Comparison of ENCODE assay signal across 8 cellular contexts in genomic region chr1:2554621-2555387, GRCh38. TPM values are rescaled to one million over a fixed set of nuclear protein-coding genes. Genes with fewer than 3 reads are reported as not detected.
DNase-seq lines count a peak whose midpoint lies in the region; ATAC-seq, FAIRE-seq and TF ChIP-seq lines count a peak whose summit lies in the region.

No MANE protein-coding gene starts in this region.

- H3K4me3 Mint-ChIP-seq in activated B cell treated with CpG ODN at 0.5 μM for 24 hours (peak overlapping the region; percentile 95), glutamatergic neuron (ENCODE audit: unreplicated experiment) (no peak overlapping the region)

- H3K56ac ChIP-seq in H1 (replicated peaks; ENCODE audit: insufficient read length, low read depth, low read length): no peak overlapping the region

- POLR2A ChIA-PET in activated B cell treated with CpG ODN at 0.5 μM for 24 hours (lab: Charles Lee) (interaction anchor here (1.1 to 5.6 kb wide), 5 partner anchors 8 to 360 kb away, joined by 3 to 224 read pairs (median 74); partner anchors contain the start of genes FAAP20 and PRXL2B), H1 (lab: Charles Lee; ENCODE audit: partially characterized antibody) (no interaction called here)

- no peak overlapping the region for H3K14ac ChIP-seq in H1 (ENCODE audit: insufficient read length)

- 83% methylated on average over 11 of the region's 19 CpGs; no CpG with 5 or more reads in 1 of the 2 experiments for WGBS in H1 (ENCODE audit: extremely low coverage in 1 of 2, insufficient coverage in 1 of 2, insufficient read length in 1 of 2, insufficient replicate concordance in 2 of 2, low coverage in 1 of 2, low lambda C conversion rate in 2 of 2, missing lambda C conversion rate in 1 of 2), 2 experiments

- H4K8ac ChIP-seq in H1 (ENCODE audit: extremely low read depth, insufficient read depth, low read length): 0 out of 2 replicates have a peak overlapping the region, but pooled peaks have one; percentile 25

- H3K27ac Mint-ChIP-seq in activated B cell treated with CpG ODN at 0.5 μM for 24 hours: peak overlapping the region; percentile 96
- H3K27ac Mint-ChIP-seq in glutamatergic neuron (ENCODE audit: unreplicated experiment): no peak overlapping the region

- ATAC-seq in activated B cell treated with CpG ODN at 0.5 μM for 24 hours (ENCODE audit: low read depth): peak; percentile 15

- peaks cover 0 to 6% (median 0%) of the 10 kb centered on the region in 4 experiments; a peak in 2 of 7 replicates for H3K4me1 ChIP-seq in H1 (replicated peaks in 1 of 4; ENCODE audit: control insufficient read depth in 3 of 4, insufficient read depth in 4 of 4, low read length in 3 of 4)

- peak; percentile 70 to 77 for TF ChIP-seq RAD21 in H1 (IDR thresholded peaks at IDR 0.05 in 1 of 2, conservative IDR thresholded peaks at IDR 0.05 in 1 of 2; ENCODE audit: low read depth in 2 of 2, low read length in 2 of 2)

- H3K4me2 ChIP-seq in H1 (ENCODE audit: insufficient read depth in 1 of 2, low read depth in 2 of 2, low read length in 2 of 2): no peak overlapping the region

- H4K91ac ChIP-seq in H1 (replicated peaks; ENCODE audit: insufficient read length, low read length): no peak overlapping the region

- no peaks in the 10 kb centered on the region for H3K36me3 ChIP-seq in H1 (ENCODE audit: control insufficient read depth in 2 of 4, insufficient read depth in 4 of 4, low read length in 3 of 4)

- CTCF ChIA-PET in activated B cell treated with CpG ODN at 0.5 μM for 24 hours (lab: Charles Lee) (interaction anchor here (1.0 to 2.9 kb wide), 4 partner anchors 23 to 360 kb away, joined by 3 to 39 read pairs (median 7); partner anchors contain the start of genes FAAP20 and PRXL2B), H1 (lab: Charles Lee; ENCODE audit: partially characterized antibody) (interaction anchor here (1.4 kb wide), 1 partner anchor 862 kb away, joined by 3 read pairs; no protein-coding TSS in a partner anchor)

- no peak overlapping the region for H2BK5ac ChIP-seq in H1 (ENCODE audit: low read depth, low read length)

- no peak overlapping the region for H3K23ac ChIP-seq in H1 (ENCODE audit: insufficient read length)

- H2BK20ac ChIP-seq in H1 (ENCODE audit: low read length): no peak overlapping the region

- intact Hi-C loops in activated B cell treated with CpG ODN at 0.5 μM for 24 hours (cut with micrococcal nuclease): loop anchor here (1.0 kb wide), 1 partner anchor 88 kb away; no protein-coding TSS in a partner anchor

- no peaks in the 10 kb centered on the region for H3K27me3 ChIP-seq in H1 (replicated peaks in 1 of 4; ENCODE audit: control insufficient read depth in 3 of 4, extremely low read depth in 1 of 4, insufficient read depth in 3 of 4, low read length in 3 of 4)

- H3K79me2 ChIP-seq in H1 (ENCODE audit: control insufficient read depth in 1 of 2, insufficient read depth in 2 of 2, low read length in 2 of 2): no peaks in the 10 kb centered on the region

- H3K4me3 ChIP-seq in H1 (ENCODE audit: extremely low read depth in 1 of 4, insufficient read depth in 2 of 4, low read depth in 3 of 4, low read length in 4 of 4) (no peak overlapping the region), retinal pigment epithelial cell (ENCODE audit: low read length) (no peak overlapping the region)

- H3K27ac ChIP-seq in H1 (ENCODE audit: low read depth, low read length): no peak overlapping the region

- no peak overlapping the region for H2BK120ac ChIP-seq in H1 (replicated peaks; ENCODE audit: low read depth, low read length)

- no peak overlapping the region for H2BK12ac ChIP-seq in H1 (ENCODE audit: low read depth, low read length)

- H3K9ac ChIP-seq in H1 (replicated peaks in 1 of 4; ENCODE audit: extremely low read depth in 1 of 4, low read depth in 3 of 4, low read length in 3 of 4): no peak overlapping the region

- H3K79me1 ChIP-seq in H1 (ENCODE audit: low read depth, low read length): no peaks in the 10 kb centered on the region

- H3K23me2 ChIP-seq in H1 (ENCODE audit: low read depth, low read length): no peaks in the 10 kb centered on the region

- H3K4me1 Mint-ChIP-seq in activated B cell treated with CpG ODN at 0.5 μM for 24 hours (peaks cover 62% of the 10 kb centered on the region), glutamatergic neuron (ENCODE audit: low read depth, unreplicated experiment) (peaks cover 18% of the 10 kb centered on the region)

- no peaks in the 10 kb centered on the region; a peak in 1 of 4 replicates for H3K9me3 ChIP-seq in H1 (ENCODE audit: insufficient read depth in 2 of 2, low read depth in 1 of 2, low read length in 1 of 2)

- H3K27me3 Mint-ChIP-seq in activated B cell treated with CpG ODN at 0.5 μM for 24 hours: no peaks in the 10 kb centered on the region
- H3K27me3 Mint-ChIP-seq in glutamatergic neuron (ENCODE audit: unreplicated experiment): peaks cover 5% of the 10 kb centered on the region

- DNase-seq in NCI-H524 (lab: John Stamatoyannopoulos, UW) (peak; percentile 16 to 49), NCI-H524 treated with DMSO at 0.1 percent for 48 hours (lab: John Stamatoyannopoulos, UW) (no peak), activated B cell treated with CpG ODN at 0.5 μM for 24 hours (peak; percentile 50), H1 (ENCODE audit: low read depth in 1 of 2, low spot score in 2 of 2) (no peak), retinal pigment epithelial cell (ENCODE audit: low read depth) (no peak), COLO829 (ENCODE audit: low spot score) (no peak), glutamatergic neuron (no peak), H54 (ENCODE audit: insufficient read length, low spot score) (no peak)

- no peak overlapping the region; the same call in 1 of the 2 replicates for H3K18ac ChIP-seq in H1 (ENCODE audit: extremely low read depth, low read length)

- H3K9me3 Mint-ChIP-seq in activated B cell treated with CpG ODN at 0.5 μM for 24 hours: no peaks in the 10 kb centered on the region
- H3K9me3 Mint-ChIP-seq in glutamatergic neuron (ENCODE audit: unreplicated experiment): no peaks in the 10 kb centered on the region

- H3K36me3 Mint-ChIP-seq in activated B cell treated with CpG ODN at 0.5 μM for 24 hours (ENCODE audit: low read depth): peaks cover 18% of the 10 kb centered on the region
- no peaks in the 10 kb centered on the region for H3K36me3 Mint-ChIP-seq in glutamatergic neuron (ENCODE audit: unreplicated experiment)

- TF ChIP-seq CTCF in activated B cell treated with CpG ODN at 0.5 μM for 24 hours (IDR thresholded peaks at IDR 0.05): no peak
- peak in 2 of 3 experiments; percentile 58 to 80; a peak in 3 of 4 replicates for TF ChIP-seq CTCF in H1 (IDR thresholded peaks at IDR 0.05; ENCODE audit: control extremely low read depth in 1 of 3, insufficient read depth in 1 of 3, low read depth in 1 of 3, low read length in 3 of 3)
- TF ChIP-seq CTCF in retinal pigment epithelial cell (conservative IDR thresholded peaks at IDR 0.05; ENCODE audit: low read depth, low read length): peak; percentile 73
- no peak for TF ChIP-seq CTCF in glutamatergic neuron (IDR thresholded peaks at IDR 0.05; ENCODE audit: partially characterized antibody, unreplicated experiment)

- FAIRE-seq in H1 (lab: Jason Lieb, UNC): no peak
- FAIRE-seq in H54 (lab: Jason Lieb, UNC): no peak

- no peak overlapping the region for H2AFZ ChIP-seq in H1 (ENCODE audit: low read length)

- H2BK15ac ChIP-seq in H1 (ENCODE audit: low read length): no peak overlapping the region; the same call in 1 of the 2 replicates

- no peaks in the 10 kb centered on the region for H4K20me1 ChIP-seq in H1 (replicated peaks in 1 of 2; ENCODE audit: control insufficient read depth in 1 of 2, insufficient read depth in 2 of 2, low read length in 2 of 2)

- no peak overlapping the region for H4K5ac ChIP-seq in H1 (ENCODE audit: insufficient read length, low read depth, low read length)

- H2AK5ac ChIP-seq in H1 (ENCODE audit: low read depth, low read length): no peak overlapping the region

- TF ChIP-seq POLR2A in H1 (IDR thresholded peaks at IDR 0.05; ENCODE audit: control extremely low read depth in 1 of 2, low read depth in 2 of 2, low read length in 2 of 2) (no peak), H54 (IDR thresholded peaks at IDR 0.05; ENCODE audit: low read depth, low read length) (no peak)

- no peak for TF ChIP-seq EP300 in H1 (IDR thresholded peaks at IDR 0.05; ENCODE audit: borderline replicate concordance in 1 of 2, low read depth in 2 of 2, low read length in 2 of 2)

- no peak overlapping the region for H3K4ac ChIP-seq in H1 (replicated peaks; ENCODE audit: insufficient read length, low read depth, low read length)

RNA-seq across cellular contexts. Expression of gene TNFRSF14, which starts 1.4 kb away (rescaled TPM):
- total RNA-seq in activated B cell treated with CpG ODN at 0.5 μM for 24 hours (140 and 148 TPM in 2 replicates), glutamatergic neuron (ENCODE audit: unreplicated experiment) (1.2 TPM)
- 0.50 and 0.65 TPM in 2 replicates for total RNA-seq in H1 (2021; fragmentation: NEBNext Ultra II Directional; extraction: Animal tissue kit (Norgen Biotek cat#: 25700))
- polyA plus RNA-seq in H1 (2011; rRNA removed): 0.13 and 0.36 TPM in 2 replicates
- 0.43 TPM for polyA plus RNA-seq in H1 (2011; cell fraction: cytosol; rRNA removed)
- polyA plus RNA-seq in H1 (2011; cell fraction: nucleus; rRNA removed): 1.1 TPM
- 0.17 to 0.35 TPM (median 0.24 TPM) in 3 of 4 replicates, not detected in the other for polyA plus RNA-seq in H1 (2012, experiment 1 of 2)
- not detected for polyA plus RNA-seq in H1 (2012, experiment 2 of 2)
- 0.08 TPM for polyA plus RNA-seq in H1 (2013, experiment 1 of 2)
- 0.09 TPM for polyA plus RNA-seq in H1 (2013, experiment 2 of 2)
- polyA minus RNA-seq in H1 (2011; rRNA and poly(A)+ RNA removed): 0.22 and 0.32 TPM in 2 replicates
- not detected for polyA minus RNA-seq in H1 (2011; cell fraction: cytosol; rRNA and poly(A)+ RNA removed)
- polyA minus RNA-seq in H1 (2011; cell fraction: nucleus; rRNA and poly(A)+ RNA removed): 1.5 TPM

RNA-seq across cellular contexts. Expression of gene HES5, which starts 24.7 kb away (rescaled TPM):
- not detected in 2 replicates for total RNA-seq in activated B cell treated with CpG ODN at 0.5 μM for 24 hours
- 0.22 and 0.25 TPM in 2 replicates for total RNA-seq in H1 (2021; fragmentation: NEBNext Ultra II Directional; extraction: Animal tissue kit (Norgen Biotek cat#: 25700))
- polyA plus RNA-seq in H1 (2011; rRNA removed): 0.08 TPM in 1 of 2 replicates, not detected in the other
- polyA plus RNA-seq in H1 (2011; cell fraction: cytosol; rRNA removed): 0.05 TPM
- polyA plus RNA-seq in H1 (2011; cell fraction: nucleus; rRNA removed): 0.17 TPM
- polyA plus RNA-seq in H1 (2012, experiment 1 of 2): 0.13 to 0.29 TPM in 2 of 4 replicates, not detected in the others
- 0.13 TPM for polyA plus RNA-seq in H1 (2012, experiment 2 of 2)
- 0.04 TPM for polyA plus RNA-seq in H1 (2013, experiment 1 of 2)
- polyA plus RNA-seq in H1 (2013, experiment 2 of 2): 0.04 TPM
- 0.28 TPM in 1 of 2 replicates, not detected in the other for polyA minus RNA-seq in H1 (2011; rRNA and poly(A)+ RNA removed)
- polyA minus RNA-seq in H1 (2011; cell fraction: cytosol; rRNA and poly(A)+ RNA removed): not detected
- not detected for polyA minus RNA-seq in H1 (2011; cell fraction: nucleus; rRNA and poly(A)+ RNA removed)
- 21.2 TPM for total RNA-seq in glutamatergic neuron (ENCODE audit: unreplicated experiment)

RNA-seq across cellular contexts. Expression of gene PANK4, which starts 28.4 kb away (rescaled TPM):
- 43.1 and 54.0 TPM in 2 replicates for total RNA-seq in activated B cell treated with CpG ODN at 0.5 μM for 24 hours
- total RNA-seq in H1 (2021; fragmentation: NEBNext Ultra II Directional; extraction: Animal tissue kit (Norgen Biotek cat#: 25700)): 29.7 and 35.4 TPM in 2 replicates
- 20.1 and 24.4 TPM in 2 replicates for polyA plus RNA-seq in H1 (2011; rRNA removed)
- polyA plus RNA-seq in H1 (2011; cell fraction: cytosol; rRNA removed): 24.0 TPM
- polyA plus RNA-seq in H1 (2011; cell fraction: nucleus; rRNA removed): 110 TPM
- polyA plus RNA-seq in H1 (2012, experiment 1 of 2): 20.2 to 27.0 TPM (median 21.6 TPM) in 4 replicates
- polyA plus RNA-seq in H1 (2012, experiment 2 of 2): 14.8 TPM
- 12.0 TPM for polyA plus RNA-seq in H1 (2013, experiment 1 of 2)
- 11.1 TPM for polyA plus RNA-seq in H1 (2013, experiment 2 of 2)
- 24.4 and 25.4 TPM in 2 replicates for polyA minus RNA-seq in H1 (2011; rRNA and poly(A)+ RNA removed)
- polyA minus RNA-seq in H1 (2011; cell fraction: cytosol; rRNA and poly(A)+ RNA removed): 24.7 TPM
- polyA minus RNA-seq in H1 (2011; cell fraction: nucleus; rRNA and poly(A)+ RNA removed): 116 TPM
- 58.5 TPM for total RNA-seq in glutamatergic neuron (ENCODE audit: unreplicated experiment)

RNA-seq across cellular contexts. Expression of gene PRXL2B, which starts 31.8 kb away (rescaled TPM):
- total RNA-seq in activated B cell treated with CpG ODN at 0.5 μM for 24 hours: 12.6 and 13.5 TPM in 2 replicates
- total RNA-seq in H1 (2021; fragmentation: NEBNext Ultra II Directional; extraction: Animal tissue kit (Norgen Biotek cat#: 25700)): 44.4 and 46.0 TPM in 2 replicates
- polyA plus RNA-seq in H1 (2011; rRNA removed): 35.3 and 54.6 TPM in 2 replicates
- 39.9 TPM for polyA plus RNA-seq in H1 (2011; cell fraction: cytosol; rRNA removed)
- 87.5 TPM for polyA plus RNA-seq in H1 (2011; cell fraction: nucleus; rRNA removed)
- 35.5 to 45.3 TPM (median 42.8 TPM) in 4 replicates for polyA plus RNA-seq in H1 (2012, experiment 1 of 2)
- polyA plus RNA-seq in H1 (2012, experiment 2 of 2): 46.9 TPM
- polyA plus RNA-seq in H1 (2013, experiment 1 of 2): 27.5 TPM
- polyA plus RNA-seq in H1 (2013, experiment 2 of 2): 26.7 TPM
- polyA minus RNA-seq in H1 (2011; rRNA and poly(A)+ RNA removed): 15.9 and 21.5 TPM in 2 replicates
- polyA minus RNA-seq in H1 (2011; cell fraction: cytosol; rRNA and poly(A)+ RNA removed): 18.1 TPM
- 16.7 TPM for polyA minus RNA-seq in H1 (2011; cell fraction: nucleus; rRNA and poly(A)+ RNA removed)
- 46.1 TPM for total RNA-seq in glutamatergic neuron (ENCODE audit: unreplicated experiment)

Comparison
In these comparisons a context has a peak if more than half of its experiments do, and no peak if none do; other contexts are left out.
1. DNase-seq: peak in NCI-H524 (2 of 2) and activated B cell treated with CpG ODN at 0.5 μM for 24 hours (single experiment); none in NCI-H524 treated with DMSO at 0.1 percent for 48 hours (single experiment), H1 (0 of 2), retinal pigment epithelial cell (single experiment), COLO829 (single experiment), glutamatergic neuron (single experiment) and H54 (single experiment).
2. CTCF ChIP-seq: peak in H1 (2 of 3) and retinal pigment epithelial cell (single experiment); none in activated B cell treated with CpG ODN at 0.5 μM for 24 hours (single experiment) and glutamatergic neuron (single experiment).
3. RNA of gene TNFRSF14, which starts 1.4 kb away (total RNA-seq): 140 to 148 TPM in activated B cell treated with CpG ODN at 0.5 μM for 24 hours; 1.2 TPM in glutamatergic neuron (single experiment) and 0.50 to 0.65 TPM in H1; every median in the first group is over 10 times any median in the second.
4. RNA of gene HES5, which starts 24.7 kb away (total RNA-seq): 21.2 TPM in glutamatergic neuron (single experiment); 0.22 to 0.25 TPM in H1 and not detected in activated B cell treated with CpG ODN at 0.5 μM for 24 hours; every median in the first group is over 10 times any median in the second.